Comparison of ENCODE assay signal across 23 cellular contexts in the genomic region with DNA sequence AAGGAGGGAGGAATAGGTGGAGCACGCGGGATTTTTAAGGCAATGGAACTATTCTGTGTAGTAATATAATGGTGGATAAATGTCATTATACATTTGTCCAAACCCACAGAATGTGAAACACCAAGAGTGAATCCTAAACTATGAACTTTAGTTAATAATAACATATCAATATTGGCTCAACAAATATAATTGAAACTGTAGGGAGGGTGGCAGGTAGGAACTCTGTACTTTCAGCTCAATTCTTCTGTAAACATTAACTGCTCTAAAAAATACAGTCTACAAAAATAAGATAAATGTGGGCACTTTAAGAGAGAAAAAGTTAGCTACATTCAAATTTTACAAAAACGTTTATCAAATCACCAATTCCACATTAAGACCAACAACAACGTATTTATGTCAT.
DNase-seq lines count a peak whose midpoint lies in the region; ATAC-seq and TF ChIP-seq lines count a peak whose summit lies in the region.
"Had no signal": no experiment of that assay in that cellular context is flagged by ENCODE, and none has a peak within 500 bp of the region (broad histone marks: within the 10 kb centered on the region; RNA-seq: fewer than 3 reads in every experiment).

No MANE protein-coding gene starts in this region.

- H3K4me2 ChIP-seq in KMS-11 (peak overlapping the region; percentile 81), hepatocyte (peak overlapping the region; percentile 5)
- H3K4me2 ChIP-seq: A549; BLaER1 treated with 17β-estradiol and CSF1 and Interleukin-3, amounts not matched to agents 10 nM and 100 nM had no signal

- H3K9ac ChIP-seq in KMS-11, result no peak overlapping the region
- H3K9ac ChIP-seq in liver (ENCODE audit: low read depth in 1 of 2, low read length in 2 of 2), result no peak overlapping the region
- H3K9ac ChIP-seq: BLaER1 treated with 17β-estradiol and CSF1 and Interleukin-3, amounts not matched to agents 10 nM and 100 nM had no signal

- H3K9me2 ChIP-seq in hepatocyte (replicated peaks; ENCODE audit: insufficient read depth), result no peaks in the 10 kb centered on the region

- peaks cover 3% of the 10 kb centered on the region; the same call in 1 of the 2 replicates for H3K79me2 ChIP-seq in KMS-11 (ENCODE audit: insufficient read depth, low read depth)
- H3K79me2 ChIP-seq in hepatocyte, result no peaks in the 10 kb centered on the region

- H3K9me3 ChIP-seq in hepatocyte (ENCODE audit: low read depth) (no peaks in the 10 kb centered on the region), liver (ENCODE audit: control insufficient read depth in 4 of 4, low read length in 3 of 4) (no peaks in the 10 kb centered on the region)
- H3K9me3 ChIP-seq: A549; BE2C; BLaER1 treated with 17β-estradiol and CSF1 and Interleukin-3, amounts not matched to agents 10 nM and 100 nM had no signal

- DNase-seq in hepatocyte (ENCODE audit: low spot score) (no peak), HK-2 (ENCODE audit: unreplicated experiment) (no peak), HFFc6 (no peak)
- DNase-seq: 8988T; ACHN; AML-193; BE2C; CD4-positive, alpha-beta T cell; CD8-positive, alpha-beta memory T cell; DMS 273 treated with DMSO at 0.1 percent for 48 hours; DMS79; EL; GDM1; GOT3; H7; HCEC 1CT had no signal

- no peaks in the 10 kb centered on the region for H3K9me3 Mint-ChIP-seq in HFFc6
- H3K9me3 Mint-ChIP-seq: CD14-positive monocyte; CD4-positive, alpha-beta T cell; CD8-positive, alpha-beta memory T cell had no signal

- no peaks in the 10 kb centered on the region for H4K20me1 ChIP-seq in KMS-11 (ENCODE audit: insufficient read depth)
- H4K20me1 ChIP-seq in hepatocyte (ENCODE audit: insufficient read depth, poor library complexity, severe bottlenecking), result no peaks in the 10 kb centered on the region
- H4K20me1 ChIP-seq: BLaER1 treated with 17β-estradiol and CSF1 and Interleukin-3, amounts not matched to agents 10 nM and 100 nM had no signal

- H3K27ac ChIP-seq in KMS-11 (no peak overlapping the region), hepatocyte (no peak overlapping the region), liver (ENCODE audit: low read depth in 1 of 2, low read length in 2 of 2) (no peak overlapping the region)
- H3K27ac ChIP-seq: A549; BLaER1 treated with 17β-estradiol and CSF1 and Interleukin-3, amounts not matched to agents 10 nM and 100 nM had no signal

- no peak overlapping the region for H2AFZ ChIP-seq in KMS-11 (ENCODE audit: low read depth)
- H2AFZ ChIP-seq in hepatocyte, result no peak overlapping the region

- peaks cover 82% of the 10 kb centered on the region for H3K4me1 ChIP-seq in KMS-11 (ENCODE audit: low read depth, poor library complexity, severe bottlenecking)
- H3K4me1 ChIP-seq in hepatocyte (ENCODE audit: insufficient read depth), result no peaks in the 10 kb centered on the region
- no peaks in the 10 kb centered on the region for H3K4me1 ChIP-seq in liver (ENCODE audit: control insufficient read depth in 4 of 4, insufficient read depth in 4 of 4, low read length in 3 of 4)
- H3K4me1 ChIP-seq: A549, BE2C had no signal

- H3K4me3 ChIP-seq in KMS-11 (IDR thresholded peaks at IDR 0.05; ENCODE audit: insufficient read depth, low read depth, low read length) (no peak overlapping the region), hepatocyte (no peak overlapping the region), liver (ENCODE audit: low read depth in 1 of 3, low read length in 3 of 3) (no peak overlapping the region)
- H3K4me3 ChIP-seq: A549; BLaER1 treated with 17β-estradiol and CSF1 and Interleukin-3, amounts not matched to agents 10 nM and 100 nM; GM12878 had no signal

- no peaks in the 10 kb centered on the region for H3K36me3 Mint-ChIP-seq in HFFc6 (ENCODE audit: low read depth)
- H3K36me3 Mint-ChIP-seq: CD14-positive monocyte; CD8-positive, alpha-beta memory T cell had no signal

- WGBS in hepatocyte (ENCODE audit: low lambda C conversion rate, missing lambda C conversion rate), result 74% methylated on average over 4 of the region's 4 CpGs
- WGBS in liver, result 55% methylated on average over 4 of the region's 4 CpGs

- H3K27me3 Mint-ChIP-seq in HFFc6 (ENCODE audit: insufficient read depth), result no peaks in the 10 kb centered on the region
- H3K27me3 Mint-ChIP-seq: CD4-positive, alpha-beta T cell; CD8-positive, alpha-beta memory T cell had no signal

- no peak overlapping the region for H3K4me3 Mint-ChIP-seq in HFFc6
- H3K4me3 Mint-ChIP-seq: CD14-positive monocyte; CD4-positive, alpha-beta T cell; CD8-positive, alpha-beta memory T cell had no signal

- no peak for ATAC-seq in HG03460 (IDR thresholded peaks at IDR 0.05; ENCODE audit: unreplicated experiment)
- ATAC-seq: A549, GM12878 had no signal

- H3K27ac Mint-ChIP-seq in HFFc6, result no peak overlapping the region
- H3K27ac Mint-ChIP-seq: CD14-positive monocyte; CD4-positive, alpha-beta T cell had no signal

- TF ChIP-seq CTCF in KMS-11 (conservative IDR thresholded peaks at IDR 0.05; ENCODE audit: low read depth, low read length) (no peak), hepatocyte (IDR thresholded peaks at IDR 0.05; ENCODE audit: poor library complexity) (no peak), liver (IDR thresholded peaks at IDR 0.05; ENCODE audit: low read depth, low read length, missing input control) (no peak), HFFc6 (IDR thresholded peaks at IDR 0.05) (no peak)

- H3K4me1 Mint-ChIP-seq in HFFc6 (ENCODE audit: low read depth), result peaks cover 11% of the 10 kb centered on the region

- H3K36me3 ChIP-seq in KMS-11 (ENCODE audit: insufficient read depth) (no peaks in the 10 kb centered on the region), hepatocyte (replicated peaks; ENCODE audit: insufficient read depth, low read depth) (no peaks in the 10 kb centered on the region), liver (ENCODE audit: control insufficient read depth in 4 of 4, insufficient read depth in 3 of 4, low read depth in 1 of 4, low read length in 3 of 4) (no peaks in the 10 kb centered on the region)
- H3K36me3 ChIP-seq: BE2C; BLaER1 treated with 17β-estradiol and CSF1 and Interleukin-3, amounts not matched to agents 10 nM and 100 nM had no signal

- no peaks in the 10 kb centered on the region for H3K27me3 ChIP-seq in KMS-11 (ENCODE audit: insufficient read depth, low read depth)
- H3K27me3 ChIP-seq in hepatocyte, result no peaks in the 10 kb centered on the region
- no peaks in the 10 kb centered on the region for H3K27me3 ChIP-seq in liver (ENCODE audit: control insufficient read depth in 4 of 4, insufficient read depth in 4 of 4, low read length in 3 of 4)
- H3K27me3 ChIP-seq: BE2C; BLaER1 treated with 17β-estradiol and CSF1 and Interleukin-3, amounts not matched to agents 10 nM and 100 nM had no signal

- no peak for TF ChIP-seq RAD21 in liver (IDR thresholded peaks at IDR 0.05)

TF ChIP-seq in liver, 16 proteins besides CTCF, POLR2A, EP300 and RAD21:
- TF ChIP-seq FOXA1 (IDR thresholded peaks at IDR 0.05) (no peak), RXRA (IDR thresholded peaks at IDR 0.05) (no peak), FOXA2 (IDR thresholded peaks at IDR 0.05) (no peak), YY1 (IDR thresholded peaks at IDR 0.05) (no peak), GABPA (IDR thresholded peaks at IDR 0.05 in 1 of 2, conservative IDR thresholded peaks at IDR 0.05 in 1 of 2) (no peak), HNF4A (conservative IDR thresholded peaks at IDR 0.05) (peak in 1 of 2 donors; percentile 21), SP1 (IDR thresholded peaks at IDR 0.05) (peak; percentile 21)
TF ChIP-seq in liver: peak in this region for 2.
